ENCODE assay signal across 9 cellular contexts in genomic region chr2:96163768-96164429, GRCh38. TPM values are rescaled to one million over a fixed set of nuclear protein-coding genes. Genes with fewer than 3 reads are reported as not detected.
DNase-seq lines count a peak whose midpoint lies in the region; ATAC-seq and TF ChIP-seq lines count a peak whose summit lies in the region.
"Had no signal": no experiment of that assay in that cellular context is flagged by ENCODE, and none has a peak within 500 bp of the region (broad histone marks: within the 10 kb centered on the region; RNA-seq: fewer than 3 reads in every experiment).

No MANE protein-coding gene starts in this region.

- H2BK15ac ChIP-seq in H9 (ENCODE audit: low read depth, low read length) = no peak overlapping the region

- POLR2A ChIA-PET in T-cell (lab: Charles Lee) = interaction anchor here (0.5 to 1.6 kb wide), 4 partner anchors 14 to 44 kb away, joined by 3 to 6 read pairs (median 4); no protein-coding TSS in a partner anchor

- H3K9ac ChIP-seq in H9 (ENCODE audit: extremely low read depth, insufficient read length, low read length) = no peak overlapping the region

- DNase-seq in H9 (no peak), T-cell (peak in 33 of 34 experiments; percentile 40 to 82 (median 64)), left lung (no peak), kidney tubule cell (ENCODE audit: low spot score) (no peak), NCI-H446 (lab: John Stamatoyannopoulos, UW) (no peak)
- DNase-seq in central memory CD4-positive, alpha-beta T cell = peak; percentile 37
- peak; percentile 86 for DNase-seq in stimulated activated CD8-positive, alpha-beta memory T cell treated with anti-CD3 and anti-CD28 coated beads, Interleukin-12 subunit alpha, Interleukin-12 subunit beta, amount 100 ng/mL, for 4 hours (ENCODE audit: low read depth)
- DNase-seq: heart right ventricle had no signal

- no peaks in the 10 kb centered on the region for H3K23me2 ChIP-seq in H9 (ENCODE audit: insufficient read length, low read depth, low read length, poor library complexity, severe bottlenecking)

- no peak overlapping the region for H3T11ph ChIP-seq in H9 (ENCODE audit: low read length)

- no peak overlapping the region for H2AK5ac ChIP-seq in H9 (ENCODE audit: insufficient read length, low read length)

- H3K27me3 ChIP-seq in H9 (ENCODE audit: insufficient read depth, low read length) = no peaks in the 10 kb centered on the region
- H3K27me3 ChIP-seq in left lung = no peaks in the 10 kb centered on the region
- H3K27me3 ChIP-seq: heart right ventricle had no signal

- no peak overlapping the region for H2BK5ac ChIP-seq in H9 (ENCODE audit: insufficient read length, low read length)

- H3K4me1 Mint-ChIP-seq in H9 = peaks cover 23% of the 10 kb centered on the region in 2 experiments; a peak in 3 of 4 replicates
- peaks cover 53 to 67% (median 58%) of the 10 kb centered on the region in 3 donors for H3K4me1 Mint-ChIP-seq in T-cell

- H2BK20ac ChIP-seq in H9 (ENCODE audit: low read depth, low read length, poor library complexity, severe bottlenecking) = no peak overlapping the region

- WGBS in H9 (ENCODE audit: extremely low coverage, insufficient read length, low lambda C conversion rate) = no CpG with 5 or more reads among the region's 13 CpGs

- no peak overlapping the region for H2AFZ ChIP-seq in H9 (ENCODE audit: low read length)

- no peaks in the 10 kb centered on the region for H3K79me2 ChIP-seq in H9 (ENCODE audit: insufficient read depth, low read length)

- intact Hi-C loops in left lung (cut with DNase I) = no loop called here

- H3K9me3 Mint-ChIP-seq in H9 (0 out of 5 replicates have a peak, but pooled peaks cover 0 to under 1% of the 10 kb centered on the region in 2 experiments), T-cell (peaks cover 0 to 4% (median 2%) of the 10 kb centered on the region in 3 donors)

- peak overlapping the region; percentile 16 for H3K18ac ChIP-seq in H9 (ENCODE audit: insufficient read length, low read depth, low read length)

- no peak overlapping the region for H4K91ac ChIP-seq in H9 (ENCODE audit: insufficient read length, low read depth, low read length)

- H3K27me3 Mint-ChIP-seq in H9 (ENCODE audit: low read depth) (peaks cover 9% of the 10 kb centered on the region), T-cell (no peaks in the 10 kb centered on the region)

- no peaks in the 10 kb centered on the region for H3K9me3 ChIP-seq in H9 (ENCODE audit: control insufficient read depth, low read depth, low read length)
- no peaks in the 10 kb centered on the region for H3K9me3 ChIP-seq in left lung

- CTCF ChIA-PET in T-cell (lab: Charles Lee) = interaction anchor here (0.9 to 1.7 kb wide), 5 partner anchors 10 to 25 kb away, joined by 3 to 6 read pairs (median 3); no protein-coding TSS in a partner anchor

- peak; percentile 52 for TF ChIP-seq POLR2A in GM15510 (IDR thresholded peaks at IDR 0.05; ENCODE audit: borderline replicate concordance, extremely low read depth, insufficient read length)

- H4K5ac ChIP-seq in H9 (ENCODE audit: insufficient read length, low read depth, low read length) = no peak overlapping the region

- H3K4me1 ChIP-seq in H9 (ENCODE audit: insufficient read depth, low read length) = peaks cover 2% of the 10 kb centered on the region; the same call in 1 of the 2 replicates
- H3K4me1 ChIP-seq in left lung = no peaks in the 10 kb centered on the region

- H3K27ac ChIP-seq in H9 (ENCODE audit: insufficient read length, low read depth, low read length) (no peak overlapping the region), left lung (no peak overlapping the region)

- H2BK120ac ChIP-seq in H9 (ENCODE audit: low read depth, low read length, poor library complexity, severe bottlenecking) = no peak overlapping the region

- ATAC-seq in T-cell (replicated peaks in 1 of 4) = peak; percentile 65 to 75 (median 72)
- ATAC-seq in left lung = no peak

- no peak overlapping the region for H3K4me2 ChIP-seq in H9 (ENCODE audit: insufficient read depth, insufficient read length, low read length)

- TF ChIP-seq CTCF in H9 (conservative IDR thresholded peaks at IDR 0.05) (no peak), left lung (IDR thresholded peaks at IDR 0.05) (no peak)

- H4K20me1 ChIP-seq in H9 (ENCODE audit: control insufficient read depth, insufficient read depth, insufficient read length) = no peaks in the 10 kb centered on the region

- H3K4me3 Mint-ChIP-seq in H9 = no peak overlapping the region
- peak overlapping the region; percentile 54 to 74 (median 56) for H3K4me3 Mint-ChIP-seq in T-cell

- no peak overlapping the region for H3K14ac ChIP-seq in H9 (ENCODE audit: insufficient read depth, low read length)

- no peaks in the 10 kb centered on the region for H3K79me1 ChIP-seq in H9 (ENCODE audit: insufficient read depth, low read depth, low read length, poor library complexity, severe bottlenecking)

- H3K27ac Mint-ChIP-seq in H9 (peak overlapping the region in 1 of 3 experiments; percentile 52; a peak in 1 of 7 replicates), T-cell (peak overlapping the region; percentile 82 to 86)

- no peak overlapping the region for H2BK12ac ChIP-seq in H9 (ENCODE audit: insufficient read length, low read depth, low read length)

- H3K56ac ChIP-seq in H9 (ENCODE audit: insufficient read length, low read depth, low read length) = no peak overlapping the region

- H3K4ac ChIP-seq in H9 (ENCODE audit: low read depth, low read length) = no peak overlapping the region

- no peak overlapping the region for H4K8ac ChIP-seq in H9 (replicated peaks; ENCODE audit: insufficient read length, low read depth, low read length)

- H3K4me3 ChIP-seq in left lung = no peak overlapping the region

- H3K23ac ChIP-seq in H9 (ENCODE audit: insufficient read length, low read depth, low read length) = no peak overlapping the region

- H3K36me3 ChIP-seq in left lung = no peaks in the 10 kb centered on the region
- H3K36me3 ChIP-seq: heart right ventricle had no signal

- H3K36me3 Mint-ChIP-seq in H9 (ENCODE audit: insufficient read depth in 1 of 3, low read depth in 3 of 3) (no peaks in the 10 kb centered on the region), T-cell (no peaks in the 10 kb centered on the region)

RNA-seq across cellular contexts. Expression of gene DUSP2, which starts 18.7 kb away (rescaled TPM):
- total RNA-seq in H9 (2021) = 13.5 and 14.9 TPM in 2 replicates
- 100 to 1,000 TPM in 2 of 5 donors, 10 to 100 TPM in 3; 37.2 to 437 (median 54.0) TPM for total RNA-seq in T-cell
- total RNA-seq in left lung = 1 to 10 TPM; 3.6 to 5.7 TPM

RNA-seq across cellular contexts. Expression of gene ASTL, which starts 25.6 kb away (rescaled TPM):
- total RNA-seq in H9 (2021) = 0.72 and 0.81 TPM in 2 replicates
- 10 to 100 TPM in 1 of 5 donors, 1 to 10 TPM in 4; 1.2 to 10.4 (median 1.4) TPM for total RNA-seq in T-cell
- not detected for total RNA-seq in left lung
- total RNA-seq: heart right ventricle had no signal

RNA-seq across cellular contexts. Expression of gene STARD7, which starts 44.7 kb away (rescaled TPM):
- total RNA-seq in H9 (2021) (212 and 220 TPM in 2 replicates), T-cell (10 to 100 TPM; 65.0 to 95.3 (median 84.4) TPM), left lung (100 to 1,000 TPM; 132 to 142 TPM)

RNA-seq across cellular contexts. Expression of gene ADRA2B, which starts 47.5 kb away (rescaled TPM):
- total RNA-seq in H9 (2021) (2.7 TPM in 2 replicates), T-cell (under 1 TPM; 0.13 to 0.77 (median 0.18) TPM), left lung (under 1 TPM; 0.20 to 0.34 TPM)

Comparison
In these comparisons a context has a peak if more than half of its experiments do, and no peak if none do; other contexts are left out.
1. DNase-seq: peak in T-cell (33 of 34), central memory CD4-positive, alpha-beta T cell (single experiment) and stimulated activated CD8-positive, alpha-beta memory T cell treated with anti-CD3 and anti-CD28 coated beads, Interleukin-12 subunit alpha, Interleukin-12 subunit beta, amount 100 ng/mL, for 4 hours (single experiment); none in H9 (single experiment), left lung (0 of 2), kidney tubule cell (single experiment) and NCI-H446 (0 of 2).
2. H3K4me3 Mint-ChIP-seq: peak in T-cell (3 of 3); none in H9 (0 of 2).